ENCODE assay signal across 12 cellular contexts in the genomic region with DNA sequence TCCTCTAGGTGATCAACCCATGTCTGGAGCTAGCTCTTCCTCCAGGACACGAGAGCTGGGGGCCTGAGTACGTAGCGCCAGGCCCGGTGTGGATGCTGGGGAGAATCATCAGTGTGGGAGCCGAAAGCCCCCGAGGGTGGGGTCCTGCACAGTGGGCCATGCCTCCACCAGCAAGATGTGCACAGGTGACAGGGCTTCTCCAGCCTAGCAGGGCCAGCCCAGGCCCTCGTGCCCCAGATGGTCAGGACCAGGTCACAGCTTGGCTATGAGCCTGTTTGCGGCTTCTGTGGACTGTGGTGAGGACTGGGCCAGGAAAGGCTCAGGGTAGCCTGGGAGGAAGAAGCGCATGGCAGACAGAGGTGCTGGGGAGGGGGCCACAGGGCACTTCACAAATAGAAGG. TPM values are rescaled to one million over a fixed set of nuclear protein-coding genes. Genes with fewer than 3 reads are reported as not detected.
DNase-seq lines count a peak whose midpoint lies in the region; ATAC-seq and TF ChIP-seq lines count a peak whose summit lies in the region.
"Had no signal": no experiment of that assay in that cellular context is flagged by ENCODE, and none has a peak within 500 bp of the region (broad histone marks: within the 10 kb centered on the region; RNA-seq: fewer than 3 reads in every experiment).

No MANE protein-coding gene starts in this region.

- H3K27me3 ChIP-seq in AG04450 (ENCODE audit: control insufficient read depth, insufficient read depth, low read length) (no peaks in the 10 kb centered on the region), breast epithelium (no peaks in the 10 kb centered on the region)

- no peak overlapping the region for H3K4me3 ChIP-seq in AG04450 (ENCODE audit: low read depth, low read length)
- no peak overlapping the region for H3K4me3 ChIP-seq in breast epithelium

- no peak overlapping the region; the same call in 1 of the 2 replicates for H3K4me3 Mint-ChIP-seq in HFFc6
- H3K4me3 Mint-ChIP-seq in natural killer cell = no peak overlapping the region
- H3K4me3 Mint-ChIP-seq: activated naive CD4-positive, alpha-beta T cell treated with anti-CD3 and anti-CD28 coated beads, Interleukin-2, amount 10 ng/mL, durations not matched to agents 7 days and 5 days had no signal

- H3K4me1 Mint-ChIP-seq in HFFc6 (ENCODE audit: low read depth) = peaks cover 25% of the 10 kb centered on the region
- peaks cover 19 to 33% of the 10 kb centered on the region in 2 donors for H3K4me1 Mint-ChIP-seq in natural killer cell

- no peak for ATAC-seq in natural killer cell
- ATAC-seq in HG03039 (IDR thresholded peaks at IDR 0.05; ENCODE audit: unreplicated experiment) = no peak

- no peak for TF ChIP-seq CTCF in AG04450 (IDR thresholded peaks at IDR 0.05; ENCODE audit: low read depth, low read length)
- TF ChIP-seq CTCF in HFFc6 (IDR thresholded peaks at IDR 0.05) = no peak
- TF ChIP-seq CTCF in breast epithelium (IDR thresholded peaks at IDR 0.05) = no peak
- TF ChIP-seq CTCF in natural killer cell (IDR thresholded peaks at IDR 0.05) = no peak

- CTCF ChIA-PET in AG04450 (lab: Charles Lee) = interaction anchor here (3.1 kb wide), 1 partner anchor 11 kb away, joined by 25 read pairs; no protein-coding TSS in a partner anchor

- intact Hi-C loops in breast epithelium (cut with DNase I; ENCODE audit: low total_unique reads) (no loop called here), natural killer cell (cut with micrococcal nuclease) (no loop called here)

- H3K9me3 ChIP-seq in AG04450 (ENCODE audit: control insufficient read depth, insufficient read depth, low read length) (no peaks in the 10 kb centered on the region; the same call in 1 of the 2 replicates), breast epithelium (no peaks in the 10 kb centered on the region)

- POLR2A ChIA-PET in AG04450 (lab: Yijun Ruan, JAX) = interaction anchor here (0.6 to 1.9 kb wide), 3 partner anchors 15 to 296 kb away, joined by 3 to 7 read pairs (median 3); no protein-coding TSS in a partner anchor

- H3K36me3 Mint-ChIP-seq in HFFc6 (ENCODE audit: low read depth) = peaks cover 11% of the 10 kb centered on the region
- H3K36me3 Mint-ChIP-seq in natural killer cell = no peaks in the 10 kb centered on the region

- H3K36me3 ChIP-seq in breast epithelium = no peaks in the 10 kb centered on the region

- H3K9me3 Mint-ChIP-seq in HFFc6 = no peaks in the 10 kb centered on the region
- no peaks in the 10 kb centered on the region for H3K9me3 Mint-ChIP-seq in natural killer cell
- H3K9me3 Mint-ChIP-seq: activated naive CD4-positive, alpha-beta T cell treated with anti-CD3 and anti-CD28 coated beads, Interleukin-2, amount 10 ng/mL, durations not matched to agents 7 days and 5 days had no signal

- TF ChIP-seq POLR2A in breast epithelium (IDR thresholded peaks at IDR 0.05) = no peak

- H3K27me3 Mint-ChIP-seq in HFFc6 (ENCODE audit: insufficient read depth) (peaks cover 10% of the 10 kb centered on the region), natural killer cell (ENCODE audit: low read depth in 2 of 2) (no peaks in the 10 kb centered on the region)
- H3K27me3 Mint-ChIP-seq: activated naive CD4-positive, alpha-beta T cell treated with anti-CD3 and anti-CD28 coated beads, Interleukin-2, amount 10 ng/mL, durations not matched to agents 7 days and 5 days had no signal

- H3K27ac Mint-ChIP-seq in HFFc6 (peak overlapping the region; percentile 76), natural killer cell (peak overlapping the region; percentile 60 to 87)

- DNase-seq in AG04450 (ENCODE audit: low read depth, low spot score) (no peak), HFFc6 (no peak), breast epithelium (ENCODE audit: low spot score in 2 of 2) (no peak), natural killer cell (no peak), NCI-H1092 (lab: John Stamatoyannopoulos, UW) (no peak), HuH-7 (ENCODE audit: low spot score) (no peak), Ammon's horn (ENCODE audit: low spot score) (no peak)
- DNase-seq: activated CD4-positive, CD25-positive, alpha-beta regulatory T cell treated with anti-CD3 and anti-CD28 coated beads, Interleukin-2, amount 50 U/mL, for 72 hours; activated naive CD4-positive, alpha-beta T cell treated with anti-CD3 and anti-CD28 coated beads, Interleukin-2, amount 10 ng/mL, durations not matched to agents 7 days and 5 days; NCI-H1417 treated with DMSO at 0.1 percent for 48 hours; NCI-H526 treated with DMSO at 0.1 percent for 48 hours had no signal

- H3K4me1 ChIP-seq in breast epithelium = peaks cover 7 to 10% of the 10 kb centered on the region in 2 donors

- H3K27ac ChIP-seq in AG04450 (ENCODE audit: low read depth, low read length) (peak overlapping the region; percentile 91), breast epithelium (peak overlapping the region; percentile 0 to 74)

RNA-seq across cellular contexts. Expression of a gene that starts 7.8 kb away (rescaled TPM):
- polyA plus RNA-seq in AG04450 (2011; rRNA removed) = 47.3 and 78.3 TPM in 2 replicates
- polyA minus RNA-seq in AG04450 (2011; rRNA and poly(A)+ RNA removed) = 16.1 and 24.4 TPM in 2 replicates
- 100 to 1,000 TPM in 2 of 6 experiments, 10 to 100 TPM in 4; 92.3 to 104 (median 96.9) TPM for total RNA-seq in HFFc6 (2021; fragmentation: NEBNext Ultra II Directional; extraction: Animal tissue kit (Norgen Biotek cat#: 25700))
- total RNA-seq in breast epithelium = 100 to 1,000 TPM in 1 of 3 donors, 10 to 100 TPM in 2; 86.9 to 112 (median 89.1) TPM
- total RNA-seq in natural killer cell = 10 to 100 TPM; 29.9 to 34.3 (median 31.5) TPM

RNA-seq across cellular contexts. Expression of a gene that starts 13.4 kb away (rescaled TPM):
- polyA plus RNA-seq in AG04450 (2011; rRNA removed) = 50.2 and 61.7 TPM in 2 replicates
- polyA minus RNA-seq in AG04450 (2011; rRNA and poly(A)+ RNA removed) = 28.0 and 40.9 TPM in 2 replicates
- total RNA-seq in HFFc6 (2021; fragmentation: NEBNext Ultra II Directional; extraction: Animal tissue kit (Norgen Biotek cat#: 25700)) = 10 to 100 TPM; 54.9 to 65.8 (median 60.0) TPM
- total RNA-seq in breast epithelium (10 to 100 TPM; 29.0 to 43.3 (median 42.6) TPM), natural killer cell (1 to 10 TPM in 1 of 3 donors, under 1 TPM in 2; 0.26 to 1.1 (median 0.78) TPM)

RNA-seq across cellular contexts. Expression of a gene that starts 32.2 kb away (rescaled TPM):
- 38.8 and 42.3 TPM in 2 replicates for polyA plus RNA-seq in AG04450 (2011; rRNA removed)
- 13.1 and 13.4 TPM in 2 replicates for polyA minus RNA-seq in AG04450 (2011; rRNA and poly(A)+ RNA removed)
- 10 to 100 TPM; 40.3 to 53.1 (median 44.0) TPM for total RNA-seq in HFFc6 (2021; fragmentation: NEBNext Ultra II Directional; extraction: Animal tissue kit (Norgen Biotek cat#: 25700))
- total RNA-seq in breast epithelium (10 to 100 TPM; 17.4 to 23.9 (median 17.9) TPM), natural killer cell (10 to 100 TPM in 2 of 3 donors, 1 to 10 TPM in 1; 6.4 to 13.4 (median 13.2) TPM)

RNA-seq across cellular contexts. Expression of a gene that starts 32.5 kb away (rescaled TPM):
- polyA plus RNA-seq in AG04450 (2011; rRNA removed) = 13.7 and 14.4 TPM in 2 replicates
- polyA minus RNA-seq in AG04450 (2011; rRNA and poly(A)+ RNA removed) = 9.6 and 12.3 TPM in 2 replicates
- total RNA-seq in HFFc6 (2021; fragmentation: NEBNext Ultra II Directional; extraction: Animal tissue kit (Norgen Biotek cat#: 25700)) = 10 to 100 TPM; 18.9 to 24.7 (median 19.8) TPM
- 1 to 10 TPM; 3.8 to 6.9 (median 6.6) TPM for total RNA-seq in breast epithelium
- total RNA-seq in natural killer cell = 10 to 100 TPM; 10.6 to 14.6 (median 11.3) TPM

RNA-seq across cellular contexts. Expression of a gene that starts 52.6 kb away (rescaled TPM):
- polyA plus RNA-seq in AG04450 (2011; rRNA removed) = 11.0 and 14.9 TPM in 2 replicates
- polyA minus RNA-seq in AG04450 (2011; rRNA and poly(A)+ RNA removed) = 17.8 and 27.6 TPM in 2 replicates
- 10 to 100 TPM; 33.9 to 40.9 (median 37.1) TPM for total RNA-seq in HFFc6 (2021; fragmentation: NEBNext Ultra II Directional; extraction: Animal tissue kit (Norgen Biotek cat#: 25700))
- total RNA-seq in breast epithelium (10 to 100 TPM; 14.2 to 23.4 (median 22.3) TPM), natural killer cell (10 to 100 TPM; 44.8 to 62.1 (median 55.7) TPM)

Comparison
In these comparisons a context has a peak if more than half of its experiments do, and no peak if none do; other contexts are left out.
1. RNA of a gene that starts 13.4 kb away (total RNA-seq): 54.9 to 65.8 TPM in HFFc6 and 29.0 to 43.3 TPM in breast epithelium; 0.26 to 1.1 TPM in natural killer cell; every median in the first group is over 10 times any median in the second.